Comparison of ENCODE assay signal across 24 cellular contexts in the genomic region with DNA sequence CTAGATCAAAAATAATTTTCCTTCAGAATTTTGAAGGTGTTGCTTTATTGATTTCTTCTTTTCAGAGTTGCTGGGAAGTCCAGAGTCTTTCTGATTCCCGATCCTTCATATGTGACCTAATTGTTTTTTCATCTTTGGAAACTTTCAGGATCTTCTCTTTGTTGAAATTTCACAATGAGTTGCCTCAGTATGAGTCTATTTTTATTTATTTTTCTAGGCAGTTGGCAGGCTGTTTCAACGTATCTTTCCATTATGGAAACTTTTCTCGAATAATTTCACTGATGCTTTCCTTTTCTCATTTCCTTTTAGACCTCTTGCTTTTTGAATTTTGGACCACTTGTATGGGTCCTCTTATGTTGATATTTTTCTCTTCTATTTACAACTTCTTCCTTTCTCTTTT.
"Had no signal": no experiment of that assay in that cellular context is flagged by ENCODE, and none has a peak within 500 bp of the region (broad histone marks: within the 10 kb centered on the region; RNA-seq: fewer than 3 reads in every experiment).

No MANE protein-coding gene starts in this region.

- H3K9me3 ChIP-seq: gastrocnemius medialis, right atrium auricular region, suprapubic skin, tibial artery had no signal

- DNase-seq: activated B cell treated with CpG ODN at 0.5 μM for 24 hours; activated CD8-positive, alpha-beta memory T cell treated with anti-CD3 and anti-CD28 coated beads, Interleukin-2, amount 10 ng/mL, durations not matched to agents 7 days and 5 days; activated CD8-positive, alpha-beta T cell treated with anti-CD3 and anti-CD28 coated beads, Interleukin-2, amount 10 ng/mL, durations not matched to agents 7 days and 5 days; activated T-cell treated with anti-CD3 and anti-CD28 coated beads, Interleukin-2, amount 50 U/mL, for 48 hours; anterior cingulate cortex; cerebellar nuclear complex; effector memory CD8-positive, alpha-beta T cell; gastrocnemius medialis; glutamatergic neuron; left cardiac atrium; mammary epithelial cell; midbrain; naive thymus-derived CD4-positive, alpha-beta T cell; stimulated activated CD4-positive, alpha-beta T cell treated with anti-CD3 and anti-CD28 coated beads, Interleukin-15, amount 100 ng/mL, for 24 hours; stimulated activated CD4-positive, alpha-beta T cell treated with anti-CD3 and anti-CD28 coated beads, Interleukin-2, amount 100 ng/mL, for 24 hours; stimulated activated naive CD4-positive, alpha-beta T cell; T-helper 1 cell; tibial artery had no signal

- H3K27ac ChIP-seq: coronary artery, gastrocnemius medialis, parathyroid adenoma, right atrium auricular region, suprapubic skin, tibial artery had no signal

- H3K9ac ChIP-seq: parathyroid adenoma had no signal

- H3K4me1 ChIP-seq: gastrocnemius medialis, parathyroid adenoma, right atrium auricular region, suprapubic skin had no signal

- H3K27me3 ChIP-seq: gastrocnemius medialis, right atrium auricular region, suprapubic skin, tibial artery had no signal

- H3K4me3 ChIP-seq: coronary artery, gastrocnemius medialis, right atrium auricular region, suprapubic skin, tibial artery had no signal

- H3K36me3 ChIP-seq: gastrocnemius medialis, right atrium auricular region, suprapubic skin, tibial artery had no signal

- H3K79me2 ChIP-seq: parathyroid adenoma had no signal

- FAIRE-seq: keratinocyte had no signal

- H2AFZ ChIP-seq: parathyroid adenoma had no signal

- ATAC-seq: activated CD8-positive, alpha-beta memory T cell treated with anti-CD3 and anti-CD28 coated beads, Interleukin-2, amount 10 ng/mL, durations not matched to agents 7 days and 5 days; activated CD8-positive, alpha-beta T cell treated with anti-CD3 and anti-CD28 coated beads, Interleukin-2, amount 10 ng/mL, durations not matched to agents 7 days and 5 days; activated naive CD4-positive, alpha-beta T cell treated with anti-CD3 and anti-CD28 coated beads, Interleukin-2, amount 50 U/mL, for 72 hours; effector memory CD8-positive, alpha-beta T cell; gastrocnemius medialis; left cardiac atrium; naive thymus-derived CD4-positive, alpha-beta T cell had no signal
